8 cellular contexts compared by ENCODE assay signal in genomic region chr3:27666708-27667107, GRCh38. TPM values are rescaled to one million over a fixed set of nuclear protein-coding genes. Genes with fewer than 3 reads are reported as not detected.
DNase-seq lines count a peak whose midpoint lies in the region; ATAC-seq and TF ChIP-seq lines count a peak whose summit lies in the region.

No MANE protein-coding gene starts in this region.

- intact Hi-C loops in posterior vena cava (cut with DNase I) = no loop called here

- H3K4me3 ChIP-seq in HUES6 (ENCODE audit: low read depth, low read length) = no peak overlapping the region
- no peak overlapping the region for H3K4me3 ChIP-seq in cardiac muscle cell

- H3K27me3 ChIP-seq in HUES6 (ENCODE audit: control insufficient read depth, insufficient read depth, low read length) (no peaks in the 10 kb centered on the region), cardiac muscle cell (no peaks in the 10 kb centered on the region)

- H3K27me3 Mint-ChIP-seq in activated CD4-positive, alpha-beta T cell treated with anti-CD3 and anti-CD28 coated beads, Interleukin-2, amount 10 ng/mL, durations not matched to agents 7 days and 5 days = no peaks in the 10 kb centered on the region
- no peaks in the 10 kb centered on the region for H3K27me3 Mint-ChIP-seq in activated CD4-positive, alpha-beta memory T cell treated with anti-CD3 and anti-CD28 coated beads, Interleukin-2, amount 10 ng/mL, durations not matched to agents 7 days and 5 days

- peaks cover 18% of the 10 kb centered on the region for H3K4me1 ChIP-seq in HUES6 (ENCODE audit: control insufficient read depth, insufficient read depth, low read length)
- H3K4me1 ChIP-seq in cardiac muscle cell (ENCODE audit: low read depth) = no peaks in the 10 kb centered on the region

- no peak for ATAC-seq in HG03095 (IDR thresholded peaks at IDR 0.05; ENCODE audit: unreplicated experiment)
- ATAC-seq in GM18520 (IDR thresholded peaks at IDR 0.05; ENCODE audit: unreplicated experiment) = no peak

- H3K36me3 ChIP-seq in HUES6 (ENCODE audit: control insufficient read depth, insufficient read depth, low read length) (no peaks in the 10 kb centered on the region), cardiac muscle cell (no peaks in the 10 kb centered on the region)

- H3K36me3 Mint-ChIP-seq in activated CD4-positive, alpha-beta T cell treated with anti-CD3 and anti-CD28 coated beads, Interleukin-2, amount 10 ng/mL, durations not matched to agents 7 days and 5 days (ENCODE audit: low read depth) = no peaks in the 10 kb centered on the region
- H3K36me3 Mint-ChIP-seq in activated CD4-positive, alpha-beta memory T cell treated with anti-CD3 and anti-CD28 coated beads, Interleukin-2, amount 10 ng/mL, durations not matched to agents 7 days and 5 days (ENCODE audit: low read depth) = peaks cover 3% of the 10 kb centered on the region

- POLR2A ChIA-PET in activated CD4-positive, alpha-beta T cell treated with anti-CD3 and anti-CD28 coated beads, Interleukin-2, amount 10 ng/mL, durations not matched to agents 7 days and 5 days (lab: Charles Lee) = no interaction called here
- POLR2A ChIA-PET in activated CD4-positive, alpha-beta memory T cell treated with anti-CD3 and anti-CD28 coated beads, Interleukin-2, amount 10 ng/mL, durations not matched to agents 7 days and 5 days (lab: Charles Lee) = interaction anchor here (0.6 to 1.7 kb wide), 4 partner anchors 9 to 182 kb away, joined by 3 to 5 read pairs (median 4); partner anchors contain the start of gene SLC4A7

- DNase-seq in activated CD4-positive, alpha-beta T cell treated with anti-CD3 and anti-CD28 coated beads, Interleukin-2, amount 10 ng/mL, durations not matched to agents 7 days and 5 days = peak; percentile 39
- no peak for DNase-seq in activated CD4-positive, alpha-beta T cell treated with anti-CD3 and anti-CD28 coated beads for 1 hour
- peak; percentile 32 for DNase-seq in activated CD4-positive, alpha-beta memory T cell treated with anti-CD3 and anti-CD28 coated beads, Interleukin-2, amount 10 ng/mL, durations not matched to agents 7 days and 5 days
- DNase-seq in cardiac muscle cell (ENCODE audit: low read depth in 1 of 2, low spot score in 1 of 2) = peak; percentile 9 to 92
- DNase-seq in posterior vena cava (ENCODE audit: low spot score) = peak; percentile 94

- CTCF ChIA-PET in activated CD4-positive, alpha-beta T cell treated with anti-CD3 and anti-CD28 coated beads, Interleukin-2, amount 10 ng/mL, durations not matched to agents 7 days and 5 days (lab: Charles Lee) = interaction anchor here (1.0 kb wide), 1 partner anchor 60 kb away, joined by 3 read pairs; no protein-coding TSS in a partner anchor
- CTCF ChIA-PET in activated CD4-positive, alpha-beta memory T cell treated with anti-CD3 and anti-CD28 coated beads, Interleukin-2, amount 10 ng/mL, durations not matched to agents 7 days and 5 days (lab: Charles Lee) = interaction anchor here (0.9 to 2.9 kb wide), 4 partner anchors 9 to 354 kb away, joined by 3 to 20 read pairs (median 3); no protein-coding TSS in a partner anchor

- H3K27ac ChIP-seq in HUES6 (ENCODE audit: low read depth, low read length) (peak overlapping the region; percentile 59; the same call in 1 of the 2 replicates), cardiac muscle cell (no peak overlapping the region)

- no peaks in the 10 kb centered on the region for H3K9me3 Mint-ChIP-seq in activated CD4-positive, alpha-beta T cell treated with anti-CD3 and anti-CD28 coated beads, Interleukin-2, amount 10 ng/mL, durations not matched to agents 7 days and 5 days
- no peaks in the 10 kb centered on the region for H3K9me3 Mint-ChIP-seq in activated CD4-positive, alpha-beta memory T cell treated with anti-CD3 and anti-CD28 coated beads, Interleukin-2, amount 10 ng/mL, durations not matched to agents 7 days and 5 days

- peaks cover 22% of the 10 kb centered on the region for H3K4me1 Mint-ChIP-seq in activated CD4-positive, alpha-beta T cell treated with anti-CD3 and anti-CD28 coated beads, Interleukin-2, amount 10 ng/mL, durations not matched to agents 7 days and 5 days
- H3K4me1 Mint-ChIP-seq in activated CD4-positive, alpha-beta memory T cell treated with anti-CD3 and anti-CD28 coated beads, Interleukin-2, amount 10 ng/mL, durations not matched to agents 7 days and 5 days = peaks cover 28% of the 10 kb centered on the region

- peak overlapping the region; percentile 88 for H3K27ac Mint-ChIP-seq in activated CD4-positive, alpha-beta T cell treated with anti-CD3 and anti-CD28 coated beads, Interleukin-2, amount 10 ng/mL, durations not matched to agents 7 days and 5 days
- peak overlapping the region; percentile 37 for H3K27ac Mint-ChIP-seq in activated CD4-positive, alpha-beta memory T cell treated with anti-CD3 and anti-CD28 coated beads, Interleukin-2, amount 10 ng/mL, durations not matched to agents 7 days and 5 days

- H3K9me3 ChIP-seq in HUES6 (ENCODE audit: control insufficient read depth, insufficient read depth, low read depth, low read length) (no peaks in the 10 kb centered on the region), cardiac muscle cell (ENCODE audit: low read depth) (no peaks in the 10 kb centered on the region)

- H3K9ac ChIP-seq in HUES6 (ENCODE audit: low read length) = no peak overlapping the region

- peak; percentile 10 for TF ChIP-seq CTCF in cardiac muscle cell (IDR thresholded peaks at IDR 0.05; ENCODE audit: low read depth, low read length)

- peak overlapping the region; percentile 17 for H3K4me3 Mint-ChIP-seq in activated CD4-positive, alpha-beta T cell treated with anti-CD3 and anti-CD28 coated beads, Interleukin-2, amount 10 ng/mL, durations not matched to agents 7 days and 5 days
- no peak overlapping the region for H3K4me3 Mint-ChIP-seq in activated CD4-positive, alpha-beta memory T cell treated with anti-CD3 and anti-CD28 coated beads, Interleukin-2, amount 10 ng/mL, durations not matched to agents 7 days and 5 days

RNA-seq across cellular contexts. Expression of gene EOMES, which starts 55.4 kb away (rescaled TPM):
- total RNA-seq in activated CD4-positive, alpha-beta T cell treated with anti-CD3 and anti-CD28 coated beads, Interleukin-2, amount 10 ng/mL, durations not matched to agents 7 days and 5 days = under 1 TPM; 0.50 to 0.52 TPM
- total RNA-seq in activated CD4-positive, alpha-beta memory T cell treated with anti-CD3 and anti-CD28 coated beads, Interleukin-2, amount 10 ng/mL, durations not matched to agents 7 days and 5 days = 1 to 10 TPM; 4.6 to 5.6 TPM
- total RNA-seq in cardiac muscle cell = 0.11 TPM in 1 of 2 replicates, not detected in the other
- 0.34 TPM in 1 of 2 replicates, not detected in the other for polyA plus RNA-seq in cardiac muscle cell
- under 1 TPM; 0.24 to 0.32 TPM for total RNA-seq in posterior vena cava
